Comparison of ENCODE assay signal across 1 cellular context in the genomic region with DNA sequence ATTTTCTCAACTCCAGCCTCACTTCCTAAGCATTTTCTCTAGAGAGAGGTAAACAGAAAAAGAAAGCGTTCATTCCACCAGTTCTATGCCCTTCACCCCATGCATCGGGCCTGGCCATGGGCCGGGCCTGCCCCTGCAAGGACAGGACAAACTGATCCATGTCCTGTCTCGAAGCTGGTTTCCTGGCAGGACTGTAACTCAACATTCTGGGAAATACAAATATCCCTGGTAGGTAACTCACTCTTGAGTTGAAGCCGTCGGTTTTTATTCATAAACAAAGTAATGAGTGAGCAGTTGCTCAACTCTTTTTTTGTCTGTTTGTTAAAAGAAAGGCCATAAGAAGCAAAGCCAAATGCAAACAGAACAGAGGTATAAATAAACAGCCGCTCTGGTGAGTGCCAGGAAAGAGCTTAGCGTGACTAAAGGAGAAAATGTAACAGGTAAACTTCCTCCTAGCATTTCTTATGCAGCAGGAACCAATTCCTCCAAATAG.
TF ChIP-seq lines count a peak whose summit lies in the region.

No MANE protein-coding gene starts in this region.

TF ChIP-seq in H1, 55 proteins besides CTCF, POLR2A, EP300 and RAD21 (continued from another document):
- TF ChIP-seq, protein P1, sequence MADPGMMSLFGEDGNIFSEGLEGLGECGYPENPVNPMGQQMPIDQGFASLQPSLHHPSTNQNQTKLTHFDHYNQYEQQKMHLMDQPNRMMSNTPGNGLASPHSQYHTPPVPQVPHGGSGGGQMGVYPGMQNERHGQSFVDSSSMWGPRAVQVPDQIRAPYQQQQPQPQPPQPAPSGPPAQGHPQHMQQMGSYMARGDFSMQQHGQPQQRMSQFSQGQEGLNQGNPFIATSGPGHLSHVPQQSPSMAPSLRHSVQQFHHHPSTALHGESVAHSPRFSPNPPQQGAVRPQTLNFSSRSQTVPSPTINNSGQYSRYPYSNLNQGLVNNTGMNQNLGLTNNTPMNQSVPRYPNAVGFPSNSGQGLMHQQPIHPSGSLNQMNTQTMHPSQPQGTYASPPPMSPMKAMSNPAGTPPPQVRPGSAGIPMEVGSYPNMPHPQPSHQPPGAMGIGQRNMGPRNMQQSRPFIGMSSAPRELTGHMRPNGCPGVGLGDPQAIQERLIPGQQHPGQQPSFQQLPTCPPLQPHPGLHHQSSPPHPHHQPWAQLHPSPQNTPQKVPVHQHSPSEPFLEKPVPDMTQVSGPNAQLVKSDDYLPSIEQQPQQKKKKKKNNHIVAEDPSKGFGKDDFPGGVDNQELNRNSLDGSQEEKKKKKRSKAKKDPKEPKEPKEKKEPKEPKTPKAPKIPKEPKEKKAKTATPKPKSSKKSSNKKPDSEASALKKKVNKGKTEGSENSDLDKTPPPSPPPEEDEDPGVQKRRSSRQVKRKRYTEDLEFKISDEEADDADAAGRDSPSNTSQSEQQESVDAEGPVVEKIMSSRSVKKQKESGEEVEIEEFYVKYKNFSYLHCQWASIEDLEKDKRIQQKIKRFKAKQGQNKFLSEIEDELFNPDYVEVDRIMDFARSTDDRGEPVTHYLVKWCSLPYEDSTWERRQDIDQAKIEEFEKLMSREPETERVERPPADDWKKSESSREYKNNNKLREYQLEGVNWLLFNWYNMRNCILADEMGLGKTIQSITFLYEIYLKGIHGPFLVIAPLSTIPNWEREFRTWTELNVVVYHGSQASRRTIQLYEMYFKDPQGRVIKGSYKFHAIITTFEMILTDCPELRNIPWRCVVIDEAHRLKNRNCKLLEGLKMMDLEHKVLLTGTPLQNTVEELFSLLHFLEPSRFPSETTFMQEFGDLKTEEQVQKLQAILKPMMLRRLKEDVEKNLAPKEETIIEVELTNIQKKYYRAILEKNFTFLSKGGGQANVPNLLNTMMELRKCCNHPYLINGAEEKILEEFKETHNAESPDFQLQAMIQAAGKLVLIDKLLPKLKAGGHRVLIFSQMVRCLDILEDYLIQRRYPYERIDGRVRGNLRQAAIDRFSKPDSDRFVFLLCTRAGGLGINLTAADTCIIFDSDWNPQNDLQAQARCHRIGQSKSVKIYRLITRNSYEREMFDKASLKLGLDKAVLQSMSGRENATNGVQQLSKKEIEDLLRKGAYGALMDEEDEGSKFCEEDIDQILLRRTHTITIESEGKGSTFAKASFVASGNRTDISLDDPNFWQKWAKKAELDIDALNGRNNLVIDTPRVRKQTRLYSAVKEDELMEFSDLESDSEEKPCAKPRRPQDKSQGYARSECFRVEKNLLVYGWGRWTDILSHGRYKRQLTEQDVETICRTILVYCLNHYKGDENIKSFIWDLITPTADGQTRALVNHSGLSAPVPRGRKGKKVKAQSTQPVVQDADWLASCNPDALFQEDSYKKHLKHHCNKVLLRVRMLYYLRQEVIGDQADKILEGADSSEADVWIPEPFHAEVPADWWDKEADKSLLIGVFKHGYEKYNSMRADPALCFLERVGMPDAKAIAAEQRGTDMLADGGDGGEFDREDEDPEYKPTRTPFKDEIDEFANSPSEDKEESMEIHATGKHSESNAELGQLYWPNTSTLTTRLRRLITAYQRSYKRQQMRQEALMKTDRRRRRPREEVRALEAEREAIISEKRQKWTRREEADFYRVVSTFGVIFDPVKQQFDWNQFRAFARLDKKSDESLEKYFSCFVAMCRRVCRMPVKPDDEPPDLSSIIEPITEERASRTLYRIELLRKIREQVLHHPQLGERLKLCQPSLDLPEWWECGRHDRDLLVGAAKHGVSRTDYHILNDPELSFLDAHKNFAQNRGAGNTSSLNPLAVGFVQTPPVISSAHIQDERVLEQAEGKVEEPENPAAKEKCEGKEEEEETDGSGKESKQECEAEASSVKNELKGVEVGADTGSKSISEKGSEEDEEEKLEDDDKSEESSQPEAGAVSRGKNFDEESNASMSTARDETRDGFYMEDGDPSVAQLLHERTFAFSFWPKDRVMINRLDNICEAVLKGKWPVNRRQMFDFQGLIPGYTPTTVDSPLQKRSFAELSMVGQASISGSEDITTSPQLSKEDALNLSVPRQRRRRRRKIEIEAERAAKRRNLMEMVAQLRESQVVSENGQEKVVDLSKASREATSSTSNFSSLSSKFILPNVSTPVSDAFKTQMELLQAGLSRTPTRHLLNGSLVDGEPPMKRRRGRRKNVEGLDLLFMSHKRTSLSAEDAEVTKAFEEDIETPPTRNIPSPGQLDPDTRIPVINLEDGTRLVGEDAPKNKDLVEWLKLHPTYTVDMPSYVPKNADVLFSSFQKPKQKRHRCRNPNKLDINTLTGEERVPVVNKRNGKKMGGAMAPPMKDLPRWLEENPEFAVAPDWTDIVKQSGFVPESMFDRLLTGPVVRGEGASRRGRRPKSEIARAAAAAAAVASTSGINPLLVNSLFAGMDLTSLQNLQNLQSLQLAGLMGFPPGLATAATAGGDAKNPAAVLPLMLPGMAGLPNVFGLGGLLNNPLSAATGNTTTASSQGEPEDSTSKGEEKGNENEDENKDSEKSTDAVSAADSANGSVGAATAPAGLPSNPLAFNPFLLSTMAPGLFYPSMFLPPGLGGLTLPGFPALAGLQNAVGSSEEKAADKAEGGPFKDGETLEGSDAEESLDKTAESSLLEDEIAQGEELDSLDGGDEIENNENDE (IDR thresholded peaks at IDR 0.05; ENCODE audit: insufficient replicate concordance, low read length): no peak
- TF ChIP-seq EGR1 (IDR thresholded peaks at IDR 0.05; ENCODE audit: borderline replicate concordance, low read depth, low read length) (no peak), JUND (IDR thresholded peaks at IDR 0.05; ENCODE audit: low read length) (no peak), MAFK (IDR thresholded peaks at IDR 0.05; ENCODE audit: low read depth, low read length) (no peak), BACH1 (IDR thresholded peaks at IDR 0.05; ENCODE audit: low read length) (no peak)
